9 cellular contexts compared by ENCODE assay signal in the genomic region with DNA sequence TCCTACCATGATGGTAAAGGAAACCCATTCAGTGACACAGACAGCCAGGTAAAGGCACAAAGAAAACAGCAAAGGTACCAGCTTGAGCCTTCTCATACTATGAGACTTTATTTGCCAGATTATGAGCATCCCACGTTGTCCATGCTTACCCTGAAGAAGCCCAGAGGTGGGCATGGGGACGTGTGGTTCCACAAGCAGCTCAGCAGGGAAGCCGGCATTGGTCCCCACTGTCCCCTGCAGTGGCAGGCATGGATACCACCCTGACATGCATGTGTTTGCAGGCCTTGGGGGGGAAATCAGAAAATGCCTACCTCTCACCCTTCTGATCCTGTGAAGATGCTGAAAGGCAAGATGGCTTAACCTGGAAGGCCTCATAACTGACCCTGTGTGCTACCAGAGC.
"Had no signal": no experiment of that assay in that cellular context is flagged by ENCODE, and none has a peak within 500 bp of the region (broad histone marks: within the 10 kb centered on the region; RNA-seq: fewer than 3 reads in every experiment).

No MANE protein-coding gene starts in this region.

- DNase-seq: GM23248, GOT3, H7, HFFc6, IMR-90, KG1 had no signal

- H3K4me3 ChIP-seq: GM23248, HAP-1, K562 had no signal

- H3K36me3 ChIP-seq: HAP-1 had no signal

- H3K27ac ChIP-seq: GM23248 had no signal

- ATAC-seq: HCT116, K562 had no signal

- H3K4me1 ChIP-seq: HAP-1 had no signal

- H2AFZ ChIP-seq: GM23248 had no signal

- H3K9me3 ChIP-seq: HAP-1 had no signal

- H3K9ac ChIP-seq: GM23248 had no signal
